Comparison of ENCODE assay signal across 1 cellular context in genomic region chr18:39241534-39241933, GRCh38.
TF ChIP-seq lines count a peak whose summit lies in the region.

No MANE protein-coding gene starts in this region.

TF ChIP-seq in HepG2, 621 proteins besides CTCF, POLR2A, EP300 and RAD21 (continued from another document and continues in another):
- TF ChIP-seq CBX2 (IDR thresholded peaks at IDR 0.05; ENCODE audit: low read depth, low read length) (no peak), CBX2 (CRISPR knock-in tag; IDR thresholded peaks at IDR 0.05; ENCODE audit: low read depth) (no peak), ZNF780A (CRISPR knock-in tag; IDR thresholded peaks at IDR 0.05) (no peak), MAFG (CRISPR knock-in tag; IDR thresholded peaks at IDR 0.05) (no peak), IKZF1 (IDR thresholded peaks at IDR 0.05) (no peak), NFRKB (IDR thresholded peaks at IDR 0.05) (no peak), ZKSCAN5 (CRISPR knock-in tag; IDR thresholded peaks at IDR 0.05) (no peak), ZBTB7B (CRISPR knock-in tag; IDR thresholded peaks at IDR 0.05) (no peak), ZNF317 (CRISPR knock-in tag; IDR thresholded peaks at IDR 0.05) (no peak), KAT7 (CRISPR knock-in tag; IDR thresholded peaks at IDR 0.05; ENCODE audit: borderline replicate concordance) (no peak), ZBTB38 (CRISPR knock-in tag; IDR thresholded peaks at IDR 0.05) (no peak), LBX2 (CRISPR knock-in tag; IDR thresholded peaks at IDR 0.05; ENCODE audit: borderline replicate concordance) (no peak), HMG20A (CRISPR knock-in tag; IDR thresholded peaks at IDR 0.05; ENCODE audit: borderline replicate concordance) (peak; percentile 83), TGIF2 (CRISPR knock-in tag; IDR thresholded peaks at IDR 0.05) (no peak), EEA1 (CRISPR knock-in tag; IDR thresholded peaks at IDR 0.05; ENCODE audit: borderline replicate concordance) (no peak), ZNF577 (CRISPR knock-in tag; IDR thresholded peaks at IDR 0.05; ENCODE audit: borderline replicate concordance, low read depth) (no peak), ZNF773 (CRISPR knock-in tag; IDR thresholded peaks at IDR 0.05; ENCODE audit: borderline replicate concordance) (no peak), ZNF329 (CRISPR knock-in tag; IDR thresholded peaks at IDR 0.05; ENCODE audit: low read depth) (no peak), CEBPB (IDR thresholded peaks at IDR 0.05; ENCODE audit: borderline replicate concordance, low read depth, low read length) (peak; percentile 82), DDIT3 (CRISPR knock-in tag; IDR thresholded peaks at IDR 0.05) (no peak), ZGPAT (CRISPR knock-in tag; IDR thresholded peaks at IDR 0.05) (peak; percentile 74), NR2F2 (IDR thresholded peaks at IDR 0.05; ENCODE audit: borderline replicate concordance, low read depth) (no peak), GLI4 (CRISPR knock-in tag; IDR thresholded peaks at IDR 0.05; ENCODE audit: borderline replicate concordance) (no peak), MAZ (IDR thresholded peaks at IDR 0.05; ENCODE audit: borderline replicate concordance, low read depth, low read length) (no peak), MAZ (CRISPR knock-in tag; IDR thresholded peaks at IDR 0.05; ENCODE audit: low read depth) (no peak), PATZ1 (CRISPR knock-in tag; IDR thresholded peaks at IDR 0.05) (no peak), BRF2 (CRISPR knock-in tag; IDR thresholded peaks at IDR 0.05) (no peak), CEBPG (CRISPR knock-in tag; IDR thresholded peaks at IDR 0.05) (peak; percentile 65), ZNF343 (CRISPR knock-in tag; IDR thresholded peaks at IDR 0.05) (no peak), JUND (CRISPR knock-in tag; IDR thresholded peaks at IDR 0.05) (no peak), MED13 (CRISPR knock-in tag; IDR thresholded peaks at IDR 0.05) (no peak), SATB2 (CRISPR knock-in tag; IDR thresholded peaks at IDR 0.05) (no peak), HNF4A (CRISPR knock-in tag; IDR thresholded peaks at IDR 0.05) (peak; percentile 91), GABPB1 (CRISPR knock-in tag; IDR thresholded peaks at IDR 0.05) (no peak), ZNF138 (CRISPR knock-in tag; IDR thresholded peaks at IDR 0.05; ENCODE audit: low read depth) (no peak), HNRNPUL1 (IDR thresholded peaks at IDR 0.05; ENCODE audit: low read depth, low read length) (no peak), GATAD1 (CRISPR knock-in tag; IDR thresholded peaks at IDR 0.05) (0 out of 2 replicates have a peak, but pooled peaks have one; percentile 20), CAMTA2 (CRISPR knock-in tag; IDR thresholded peaks at IDR 0.05; ENCODE audit: borderline replicate concordance) (no peak), KDM1A (CRISPR knock-in tag; IDR thresholded peaks at IDR 0.05) (no peak)
- TF ChIP-seq, protein P1, sequence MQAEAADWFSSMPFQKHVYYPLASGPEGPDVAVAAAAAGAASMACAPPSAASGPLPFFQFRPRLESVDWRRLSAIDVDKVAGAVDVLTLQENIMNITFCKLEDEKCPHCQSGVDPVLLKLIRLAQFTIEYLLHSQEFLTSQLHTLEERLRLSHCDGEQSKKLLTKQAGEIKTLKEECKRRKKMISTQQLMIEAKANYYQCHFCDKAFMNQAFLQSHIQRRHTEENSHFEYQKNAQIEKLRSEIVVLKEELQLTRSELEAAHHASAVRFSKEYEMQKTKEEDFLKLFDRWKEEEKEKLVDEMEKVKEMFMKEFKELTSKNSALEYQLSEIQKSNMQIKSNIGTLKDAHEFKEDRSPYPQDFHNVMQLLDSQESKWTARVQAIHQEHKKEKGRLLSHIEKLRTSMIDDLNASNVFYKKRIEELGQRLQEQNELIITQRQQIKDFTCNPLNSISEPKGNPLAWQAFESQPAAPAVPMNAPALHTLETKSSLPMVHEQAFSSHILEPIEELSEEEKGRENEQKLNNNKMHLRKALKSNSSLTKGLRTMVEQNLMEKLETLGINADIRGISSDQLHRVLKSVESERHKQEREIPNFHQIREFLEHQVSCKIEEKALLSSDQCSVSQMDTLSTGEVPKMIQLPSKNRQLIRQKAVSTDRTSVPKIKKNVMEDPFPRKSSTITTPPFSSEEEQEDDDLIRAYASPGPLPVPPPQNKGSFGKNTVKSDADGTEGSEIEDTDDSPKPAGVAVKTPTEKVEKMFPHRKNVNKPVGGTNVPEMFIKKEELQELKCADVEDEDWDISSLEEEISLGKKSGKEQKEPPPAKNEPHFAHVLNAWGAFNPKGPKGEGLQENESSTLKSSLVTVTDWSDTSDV (CRISPR knock-in tag; IDR thresholded peaks at IDR 0.05): no peak
- TF ChIP-seq, protein P2, sequence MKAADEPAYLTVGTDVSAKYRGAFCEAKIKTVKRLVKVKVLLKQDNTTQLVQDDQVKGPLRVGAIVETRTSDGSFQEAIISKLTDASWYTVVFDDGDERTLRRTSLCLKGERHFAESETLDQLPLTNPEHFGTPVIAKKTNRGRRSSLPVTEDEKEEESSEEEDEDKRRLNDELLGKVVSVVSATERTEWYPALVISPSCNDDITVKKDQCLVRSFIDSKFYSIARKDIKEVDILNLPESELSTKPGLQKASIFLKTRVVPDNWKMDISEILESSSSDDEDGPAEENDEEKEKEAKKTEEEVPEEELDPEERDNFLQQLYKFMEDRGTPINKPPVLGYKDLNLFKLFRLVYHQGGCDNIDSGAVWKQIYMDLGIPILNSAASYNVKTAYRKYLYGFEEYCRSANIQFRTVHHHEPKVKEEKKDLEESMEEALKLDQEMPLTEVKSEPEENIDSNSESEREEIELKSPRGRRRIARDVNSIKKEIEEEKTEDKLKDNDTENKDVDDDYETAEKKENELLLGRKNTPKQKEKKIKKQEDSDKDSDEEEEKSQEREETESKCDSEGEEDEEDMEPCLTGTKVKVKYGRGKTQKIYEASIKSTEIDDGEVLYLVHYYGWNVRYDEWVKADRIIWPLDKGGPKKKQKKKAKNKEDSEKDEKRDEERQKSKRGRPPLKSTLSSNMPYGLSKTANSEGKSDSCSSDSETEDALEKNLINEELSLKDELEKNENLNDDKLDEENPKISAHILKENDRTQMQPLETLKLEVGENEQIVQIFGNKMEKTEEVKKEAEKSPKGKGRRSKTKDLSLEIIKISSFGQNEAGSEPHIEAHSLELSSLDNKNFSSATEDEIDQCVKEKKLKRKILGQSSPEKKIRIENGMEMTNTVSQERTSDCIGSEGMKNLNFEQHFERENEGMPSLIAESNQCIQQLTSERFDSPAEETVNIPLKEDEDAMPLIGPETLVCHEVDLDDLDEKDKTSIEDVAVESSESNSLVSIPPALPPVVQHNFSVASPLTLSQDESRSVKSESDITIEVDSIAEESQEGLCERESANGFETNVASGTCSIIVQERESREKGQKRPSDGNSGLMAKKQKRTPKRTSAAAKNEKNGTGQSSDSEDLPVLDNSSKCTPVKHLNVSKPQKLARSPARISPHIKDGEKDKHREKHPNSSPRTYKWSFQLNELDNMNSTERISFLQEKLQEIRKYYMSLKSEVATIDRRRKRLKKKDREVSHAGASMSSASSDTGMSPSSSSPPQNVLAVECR (CRISPR knock-in tag; IDR thresholded peaks at IDR 0.05; ENCODE audit: borderline replicate concordance): no peak
- TF ChIP-seq, protein P3, sequence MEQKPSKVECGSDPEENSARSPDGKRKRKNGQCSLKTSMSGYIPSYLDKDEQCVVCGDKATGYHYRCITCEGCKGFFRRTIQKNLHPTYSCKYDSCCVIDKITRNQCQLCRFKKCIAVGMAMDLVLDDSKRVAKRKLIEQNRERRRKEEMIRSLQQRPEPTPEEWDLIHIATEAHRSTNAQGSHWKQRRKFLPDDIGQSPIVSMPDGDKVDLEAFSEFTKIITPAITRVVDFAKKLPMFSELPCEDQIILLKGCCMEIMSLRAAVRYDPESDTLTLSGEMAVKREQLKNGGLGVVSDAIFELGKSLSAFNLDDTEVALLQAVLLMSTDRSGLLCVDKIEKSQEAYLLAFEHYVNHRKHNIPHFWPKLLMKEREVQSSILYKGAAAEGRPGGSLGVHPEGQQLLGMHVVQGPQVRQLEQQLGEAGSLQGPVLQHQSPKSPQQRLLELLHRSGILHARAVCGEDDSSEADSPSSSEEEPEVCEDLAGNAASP (CRISPR knock-in tag; IDR thresholded peaks at IDR 0.05; ENCODE audit: borderline replicate concordance): no peak
- TF ChIP-seq, protein P4, sequence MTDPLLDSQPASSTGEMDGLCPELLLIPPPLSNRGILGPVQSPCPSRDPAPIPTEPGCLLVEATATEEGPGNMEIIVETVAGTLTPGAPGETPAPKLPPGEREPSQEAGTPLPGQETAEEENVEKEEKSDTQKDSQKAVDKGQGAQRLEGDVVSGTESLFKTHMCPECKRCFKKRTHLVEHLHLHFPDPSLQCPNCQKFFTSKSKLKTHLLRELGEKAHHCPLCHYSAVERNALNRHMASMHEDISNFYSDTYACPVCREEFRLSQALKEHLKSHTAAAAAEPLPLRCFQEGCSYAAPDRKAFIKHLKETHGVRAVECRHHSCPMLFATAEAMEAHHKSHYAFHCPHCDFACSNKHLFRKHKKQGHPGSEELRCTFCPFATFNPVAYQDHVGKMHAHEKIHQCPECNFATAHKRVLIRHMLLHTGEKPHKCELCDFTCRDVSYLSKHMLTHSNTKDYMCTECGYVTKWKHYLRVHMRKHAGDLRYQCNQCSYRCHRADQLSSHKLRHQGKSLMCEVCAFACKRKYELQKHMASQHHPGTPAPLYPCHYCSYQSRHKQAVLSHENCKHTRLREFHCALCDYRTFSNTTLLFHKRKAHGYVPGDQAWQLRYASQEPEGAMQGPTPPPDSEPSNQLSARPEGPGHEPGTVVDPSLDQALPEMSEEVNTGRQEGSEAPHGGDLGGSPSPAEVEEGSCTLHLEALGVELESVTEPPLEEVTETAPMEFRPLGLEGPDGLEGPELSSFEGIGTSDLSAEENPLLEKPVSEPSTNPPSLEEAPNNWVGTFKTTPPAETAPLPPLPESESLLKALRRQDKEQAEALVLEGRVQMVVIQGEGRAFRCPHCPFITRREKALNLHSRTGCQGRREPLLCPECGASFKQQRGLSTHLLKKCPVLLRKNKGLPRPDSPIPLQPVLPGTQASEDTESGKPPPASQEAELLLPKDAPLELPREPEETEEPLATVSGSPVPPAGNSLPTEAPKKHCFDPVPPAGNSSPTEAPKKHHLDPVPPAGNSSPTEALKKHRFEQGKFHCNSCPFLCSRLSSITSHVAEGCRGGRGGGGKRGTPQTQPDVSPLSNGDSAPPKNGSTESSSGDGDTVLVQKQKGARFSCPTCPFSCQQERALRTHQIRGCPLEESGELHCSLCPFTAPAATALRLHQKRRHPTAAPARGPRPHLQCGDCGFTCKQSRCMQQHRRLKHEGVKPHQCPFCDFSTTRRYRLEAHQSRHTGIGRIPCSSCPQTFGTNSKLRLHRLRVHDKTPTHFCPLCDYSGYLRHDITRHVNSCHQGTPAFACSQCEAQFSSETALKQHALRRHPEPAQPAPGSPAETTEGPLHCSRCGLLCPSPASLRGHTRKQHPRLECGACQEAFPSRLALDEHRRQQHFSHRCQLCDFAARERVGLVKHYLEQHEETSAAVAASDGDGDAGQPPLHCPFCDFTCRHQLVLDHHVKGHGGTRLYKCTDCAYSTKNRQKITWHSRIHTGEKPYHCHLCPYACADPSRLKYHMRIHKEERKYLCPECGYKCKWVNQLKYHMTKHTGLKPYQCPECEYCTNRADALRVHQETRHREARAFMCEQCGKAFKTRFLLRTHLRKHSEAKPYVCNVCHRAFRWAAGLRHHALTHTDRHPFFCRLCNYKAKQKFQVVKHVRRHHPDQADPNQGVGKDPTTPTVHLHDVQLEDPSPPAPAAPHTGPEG (CRISPR knock-in tag; IDR thresholded peaks at IDR 0.05): no peak
